In the genomic region with DNA sequence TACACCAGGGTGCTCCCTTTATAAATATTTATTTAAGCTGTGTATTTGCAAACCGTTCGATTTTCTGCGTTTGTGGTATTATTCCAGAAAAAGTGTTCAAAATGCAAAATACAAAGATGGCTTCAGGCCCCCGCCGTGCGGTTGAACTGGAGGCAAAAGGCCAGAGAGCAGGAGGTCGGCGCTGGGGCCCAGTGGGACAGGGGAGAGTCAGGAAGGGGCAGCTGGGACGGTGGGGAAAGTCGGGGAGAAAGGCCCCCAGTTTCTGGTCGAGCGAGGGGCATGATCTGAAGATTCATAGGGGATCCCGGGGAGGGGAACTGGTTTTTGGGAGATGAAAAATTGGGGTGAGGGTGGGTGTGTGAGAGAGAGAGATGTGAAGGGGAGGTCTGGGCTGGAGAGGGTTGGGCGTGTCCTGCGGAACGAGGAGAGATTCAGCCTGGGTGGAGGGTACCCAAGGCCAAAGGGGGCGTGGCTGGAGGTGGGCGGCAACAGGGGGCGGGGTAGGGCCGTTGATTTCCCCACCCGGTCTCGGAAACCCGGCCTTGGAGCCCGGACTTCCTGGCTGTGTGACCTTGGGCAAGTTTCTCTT, we compare ENCODE assay signal across 8 cellular contexts. TPM values are rescaled to one million over a fixed set of nuclear protein-coding genes. Genes with fewer than 3 reads are reported as not detected.
DNase-seq lines count a peak whose midpoint lies in the region; ATAC-seq, FAIRE-seq and TF ChIP-seq lines count a peak whose summit lies in the region.

No MANE protein-coding gene starts in this region.

- no peaks in the 10 kb centered on the region for H4K20me1 ChIP-seq in mammary epithelial cell (ENCODE audit: insufficient read depth, low read length)

- 15% methylated on average over 12 of the region's 24 CpGs for WGBS in mammary epithelial cell (ENCODE audit: low coverage, missing lambda C conversion rate)
- WGBS in small intestine, 3 donors = 4 to 12% (median 10%) methylated on average over 24 of the region's 24 CpGs

- BruUV-seq in mammary epithelial cell (replicated peaks; lab: Mats Ljungman, UMichigan) = TSS peak; percentile 61

- ATAC-seq in GM21515 (IDR thresholded peaks at IDR 0.05; ENCODE audit: unreplicated experiment) (no peak), GM21576 (IDR thresholded peaks at IDR 0.05; ENCODE audit: unreplicated experiment) (no peak)

- CTCF ChIA-PET in mammary epithelial cell (lab: Charles Lee; ENCODE audit: low non-redundant PET) = no interaction called here

- dilution Hi-C loops in mammary epithelial cell (cut with HindIII; ENCODE audit: low sequenced_read_pairs) = no loop called here

- peak overlapping the region; percentile 92 for H2AFZ ChIP-seq in mammary epithelial cell (ENCODE audit: low read depth, low read length)

- FAIRE-seq in small intestine (lab: Jason Lieb, UNC) = no peak

- H3K36me3 ChIP-seq in mammary epithelial cell (ENCODE audit: insufficient read depth, low read length) (no peaks in the 10 kb centered on the region), small intestine (ENCODE audit: control insufficient read depth in 2 of 2, insufficient read depth in 2 of 2, low read length in 2 of 2) (no peaks in the 10 kb centered on the region)

- peak; percentile 60 for DNase-seq in COLO829 (ENCODE audit: low spot score)
- DNase-seq in HL-60 (ENCODE audit: low read depth in 1 of 2, low spot score in 1 of 2) = peak in 1 of 2 experiments; percentile 64
- peak; percentile 59 for DNase-seq in SHP77 treated with DMSO at 0.1 percent for 48 hours (lab: John Stamatoyannopoulos, UW)
- peak; percentile 42 for DNase-seq in mammary epithelial cell
- peak; percentile 84 for DNase-seq in iPS-NIHi11 (ENCODE audit: low spot score)
- peak; percentile 59 for DNase-seq in small intestine

- peak overlapping the region; percentile 76 for H3K9ac ChIP-seq in mammary epithelial cell (ENCODE audit: insufficient read depth, low read length)

- peaks cover 7% of the 10 kb centered on the region for H3K79me2 ChIP-seq in mammary epithelial cell (ENCODE audit: insufficient read depth, low read length)

- H3K4me2 ChIP-seq in mammary epithelial cell (ENCODE audit: insufficient read depth, low read depth, low read length) = peak overlapping the region; percentile 89

- H3K9me3 ChIP-seq in mammary epithelial cell (replicated peaks; ENCODE audit: insufficient read depth, low read length) (no peaks in the 10 kb centered on the region), small intestine (ENCODE audit: control insufficient read depth, low read depth) (no peaks in the 10 kb centered on the region)

- in situ Hi-C loops in mammary epithelial cell (cut with MboI; ENCODE audit: low sequenced_read_pairs in 2 of 2) = no loop called here

- H3K4me1 ChIP-seq in mammary epithelial cell (ENCODE audit: insufficient read depth, low read length) (peaks cover 15% of the 10 kb centered on the region), small intestine (ENCODE audit: control insufficient read depth in 2 of 2, insufficient read depth in 1 of 2, low read depth in 1 of 2, low read length in 1 of 2) (peaks cover 0 to 2% of the 10 kb centered on the region in 2 donors)

- no peak for TF ChIP-seq CTCF in HL-60 (IDR thresholded peaks at IDR 0.05; ENCODE audit: insufficient read depth, low read length)
- TF ChIP-seq CTCF in mammary epithelial cell (conservative IDR thresholded peaks at IDR 0.05 in 1 of 2, IDR thresholded peaks at IDR 0.05 in 1 of 2; ENCODE audit: extremely low read depth in 1 of 2, insufficient read depth in 1 of 2, low read depth in 1 of 2, low read length in 2 of 2) = no peak

- peak overlapping the region; percentile 82 for H3K27ac ChIP-seq in HL-60 (replicated peaks)
- peak overlapping the region; percentile 54 for H3K27ac ChIP-seq in mammary epithelial cell (ENCODE audit: insufficient read depth, low read depth, low read length)
- peak overlapping the region; percentile 69 to 96 for H3K27ac ChIP-seq in small intestine (ENCODE audit: low read depth in 1 of 2, low read length in 1 of 2)

- no peaks in the 10 kb centered on the region for H3K27me3 ChIP-seq in HL-60 (ENCODE audit: insufficient read depth, poor library complexity, severe bottlenecking)
- no peaks in the 10 kb centered on the region for H3K27me3 ChIP-seq in mammary epithelial cell (ENCODE audit: insufficient read depth, low read length)
- no peaks in the 10 kb centered on the region for H3K27me3 ChIP-seq in small intestine (ENCODE audit: control insufficient read depth in 2 of 2, insufficient read depth in 2 of 2, low read length in 2 of 2)

- peak overlapping the region; percentile 81 for H3K4me3 ChIP-seq in HL-60 (replicated peaks; ENCODE audit: insufficient read depth, low read length)
- H3K4me3 ChIP-seq in mammary epithelial cell (replicated peaks in 1 of 3; ENCODE audit: insufficient read depth in 1 of 3, low read depth in 2 of 3, low read length in 3 of 3) = peak overlapping the region; percentile 73 to 91 (median 76)
- peak overlapping the region; percentile 73 to 80 for H3K4me3 ChIP-seq in small intestine (ENCODE audit: low read depth in 1 of 2, low read length in 2 of 2)

- intact Hi-C loops in mammary epithelial cell (cut with micrococcal nuclease) = no loop called here

RNA-seq across cellular contexts. Expression of a gene that starts 0.7 kb away (rescaled TPM):
- 10 to 100 TPM; 38.9 to 65.0 TPM for total RNA-seq in mammary epithelial cell
- polyA plus RNA-seq in mammary epithelial cell (55.7 TPM), small intestine (100 to 1,000 TPM in 1 of 3 donors, 10 to 100 TPM in 2; 77.8 to 164 (median 78.9) TPM)
- polyA minus RNA-seq in mammary epithelial cell = 17.0 TPM

RNA-seq across cellular contexts. Expression of a gene that starts 3.8 kb away (rescaled TPM):
- total RNA-seq in mammary epithelial cell = not detected
- polyA plus RNA-seq in mammary epithelial cell (not detected), small intestine (not detected)
- polyA minus RNA-seq in mammary epithelial cell = not detected

RNA-seq across cellular contexts. Expression of a gene that starts 15.7 kb away (rescaled TPM):
- total RNA-seq in mammary epithelial cell = 1 to 10 TPM; 2.7 to 10.0 TPM
- polyA plus RNA-seq in mammary epithelial cell (1.7 TPM), small intestine (1 to 10 TPM; 1.1 to 7.0 (median 4.1) TPM)
- polyA minus RNA-seq in mammary epithelial cell = 0.62 TPM

RNA-seq across cellular contexts. Expression of a gene that starts 17.7 kb away (rescaled TPM):
- total RNA-seq in mammary epithelial cell = under 1 TPM in 1 of 2 donors, not detected in 1; 0.05 TPM
- polyA plus RNA-seq in mammary epithelial cell = not detected
- not detected for polyA minus RNA-seq in mammary epithelial cell
- under 1 TPM in 1 of 3 donors, not detected in 2; 0.12 TPM for polyA plus RNA-seq in small intestine

RNA-seq across cellular contexts. Expression of a gene that starts 24.2 kb away (rescaled TPM):
- 10 to 100 TPM in 1 of 2 donors, 1 to 10 TPM in 1; 5.0 to 26.3 TPM for total RNA-seq in mammary epithelial cell
- polyA plus RNA-seq in mammary epithelial cell = 11.4 TPM
- polyA minus RNA-seq in mammary epithelial cell = 1.4 TPM
- 10 to 100 TPM in 1 of 3 donors, 1 to 10 TPM in 2; 5.8 to 10.2 (median 8.6) TPM for polyA plus RNA-seq in small intestine
